ENCODE assay signal across 20 cellular contexts in the genomic region with DNA sequence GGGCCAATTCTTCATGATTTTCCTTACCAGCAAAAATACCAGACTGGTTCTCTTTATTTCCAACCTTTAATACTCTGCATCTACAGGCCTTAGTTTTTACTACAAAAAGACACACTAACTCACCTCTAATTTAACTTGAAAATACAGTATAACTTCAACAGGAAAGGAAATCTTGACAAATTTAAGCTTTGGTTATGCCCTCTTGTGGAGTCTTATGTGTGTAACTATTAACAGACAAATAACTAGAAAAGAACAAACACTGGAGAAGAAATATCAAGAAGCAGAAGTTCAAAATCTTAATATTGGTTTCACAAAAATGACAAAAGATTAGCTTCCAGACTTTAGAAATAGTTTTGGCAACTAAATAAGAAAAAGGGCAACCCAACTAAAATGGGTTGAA.
"Had no signal": no experiment of that assay in that cellular context is flagged by ENCODE, and none has a peak within 500 bp of the region (broad histone marks: within the 10 kb centered on the region; RNA-seq: fewer than 3 reads in every experiment).

No MANE protein-coding gene starts in this region.

- H3K4me1 Mint-ChIP-seq: activated CD4-positive, alpha-beta memory T cell treated with anti-CD3 and anti-CD28 coated beads, Interleukin-2, amount 10 ng/mL, durations not matched to agents 7 days and 5 days; activated naive CD8-positive, alpha-beta T cell treated with anti-CD3 and anti-CD28 coated beads, Interleukin-2, amount 10 ng/mL, durations not matched to agents 7 days and 5 days; activated T-helper 17 cell treated with anti-CD3 and anti-CD28 coated beads, Interleukin-2, amount 50 U/mL, for 72 hours; endodermal cell had no signal

- H3K4me1 ChIP-seq: colonic mucosa, thyroid gland had no signal

- H3K27me3 Mint-ChIP-seq: activated CD4-positive, alpha-beta memory T cell treated with anti-CD3 and anti-CD28 coated beads, Interleukin-2, amount 10 ng/mL, durations not matched to agents 7 days and 5 days; activated naive CD8-positive, alpha-beta T cell treated with anti-CD3 and anti-CD28 coated beads, Interleukin-2, amount 10 ng/mL, durations not matched to agents 7 days and 5 days; activated T-helper 17 cell treated with anti-CD3 and anti-CD28 coated beads, Interleukin-2, amount 50 U/mL, for 72 hours had no signal

- H3K4me3 ChIP-seq: body of pancreas, colonic mucosa, thyroid gland had no signal

- H3K27me3 ChIP-seq: body of pancreas, colonic mucosa, thyroid gland had no signal

- DNase-seq: activated CD4-positive, alpha-beta memory T cell treated with anti-CD3 and anti-CD28 coated beads, Interleukin-2, amount 10 ng/mL, durations not matched to agents 7 days and 5 days; activated CD4-positive, alpha-beta T cell treated with anti-CD3 and anti-CD28 coated beads for 48 hours; activated CD4-positive, CD25-positive, alpha-beta regulatory T cell; activated naive CD4-positive, alpha-beta T cell; activated naive CD8-positive, alpha-beta T cell treated with anti-CD3 and anti-CD28 coated beads, Interleukin-2, amount 10 ng/mL, durations not matched to agents 7 days and 5 days; activated T-cell treated with anti-CD3 and anti-CD28 coated beads, Interleukin-2, amount 50 U/mL, for 1 hour; amygdala; body of pancreas; colonic mucosa; endodermal cell; immature natural killer cell; left ventricle myocardium superior; occipital lobe; stimulated activated CD4-positive, alpha-beta T cell treated with anti-CD3 and anti-CD28 coated beads, Interleukin-12 subunit alpha, Interleukin-12 subunit beta, amount 100 ng/mL, for 4 hours; stimulated activated CD4-positive, alpha-beta T cell treated with anti-CD3 and anti-CD28 coated beads, Interleukin-1b, Interleukin-23, amount 100 ng/mL, for 48 hours; stimulated activated CD8-positive, alpha-beta memory T cell treated with anti-CD3 and anti-CD28 coated beads, Interleukin-4, amount 100 ng/mL, for 48 hours; stimulated activated naive CD4-positive, alpha-beta T cell; thyroid gland had no signal

- H3K9me3 Mint-ChIP-seq: endodermal cell had no signal

- H3K27ac Mint-ChIP-seq: activated CD4-positive, alpha-beta memory T cell treated with anti-CD3 and anti-CD28 coated beads, Interleukin-2, amount 10 ng/mL, durations not matched to agents 7 days and 5 days; activated naive CD8-positive, alpha-beta T cell treated with anti-CD3 and anti-CD28 coated beads, Interleukin-2, amount 10 ng/mL, durations not matched to agents 7 days and 5 days; activated T-helper 17 cell treated with anti-CD3 and anti-CD28 coated beads, Interleukin-2, amount 50 U/mL, for 72 hours; endodermal cell; immature natural killer cell had no signal

- H3K9me3 ChIP-seq: body of pancreas, colonic mucosa, thyroid gland had no signal

- H3K36me3 ChIP-seq: colonic mucosa had no signal

- H3K27ac ChIP-seq: body of pancreas, colonic mucosa, epithelial cell of prostate, thyroid gland had no signal

- H3K4me3 Mint-ChIP-seq: activated CD4-positive, alpha-beta memory T cell treated with anti-CD3 and anti-CD28 coated beads, Interleukin-2, amount 10 ng/mL, durations not matched to agents 7 days and 5 days; activated naive CD8-positive, alpha-beta T cell treated with anti-CD3 and anti-CD28 coated beads, Interleukin-2, amount 10 ng/mL, durations not matched to agents 7 days and 5 days; activated T-helper 17 cell treated with anti-CD3 and anti-CD28 coated beads, Interleukin-2, amount 50 U/mL, for 72 hours; endodermal cell; immature natural killer cell had no signal

- ATAC-seq: activated T-helper 17 cell treated with anti-CD3 and anti-CD28 coated beads, Interleukin-2, amount 50 U/mL, for 72 hours; body of pancreas; left ventricle myocardium superior had no signal
